ENCODE assay signal across 21 cellular contexts in the genomic region with DNA sequence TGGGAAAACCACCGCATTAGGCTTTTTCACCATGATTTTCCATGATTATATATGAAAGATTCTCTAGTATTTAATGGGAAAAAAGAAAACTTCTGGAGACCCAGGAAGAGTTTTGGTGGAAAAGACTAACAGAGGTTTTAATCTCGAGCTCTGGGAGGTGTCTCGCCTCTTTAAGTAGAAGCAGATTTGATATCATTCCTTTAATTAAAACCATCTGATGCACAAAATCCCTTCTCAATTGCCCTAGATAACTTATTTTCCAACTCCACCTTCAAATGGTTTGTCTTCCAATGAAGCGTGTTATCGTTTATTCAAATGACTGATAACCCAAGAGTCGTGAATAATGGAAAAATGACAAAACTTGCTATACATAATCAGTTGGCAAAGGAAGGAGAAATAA.
"Had no signal": no experiment of that assay in that cellular context is flagged by ENCODE, and none has a peak within 500 bp of the region (broad histone marks: within the 10 kb centered on the region; RNA-seq: fewer than 3 reads in every experiment).

No MANE protein-coding gene starts in this region.

- H3K9me3 ChIP-seq: esophagus muscularis mucosa, neutrophil, right lobe of liver, testis, upper lobe of right lung, vagina had no signal

- H3K4me1 ChIP-seq: esophagus muscularis mucosa, foreskin keratinocyte, psoas muscle, right lobe of liver, testis, tibial nerve, upper lobe of right lung, vagina had no signal

- H2AFZ ChIP-seq: hepatocyte had no signal

- H3K4me2 ChIP-seq: hepatocyte had no signal

- H3K4me3 ChIP-seq: esophagus muscularis mucosa, hepatocyte, psoas muscle, right lobe of liver, testis, tibial nerve, upper lobe of right lung, vagina had no signal

- DNase-seq: effector memory CD8-positive, alpha-beta T cell; foreskin keratinocyte; head of caudate nucleus; kidney; left colon; naive thymus-derived CD4-positive, alpha-beta T cell; psoas muscle; retina; right lobe of liver; stimulated activated CD4-positive, alpha-beta T cell treated with anti-CD3 and anti-CD28 coated beads, Interleukin-2, amount 100 ng/mL, for 24 hours; stimulated activated CD4-positive, alpha-beta T cell treated with anti-CD3 and anti-CD28 coated beads, Interleukin-4, amount 100 ng/mL, for 4 hours; stimulated activated naive B cell treated with anti-CD40 and anti-IgM and Interleukin-4, amounts not matched to agents 10 μg/mL and 1 μg/mL and 100 μg/mL, for 72 hours; stimulated activated naive CD8-positive, alpha-beta T cell treated with anti-CD3 and anti-CD28 coated beads, Interleukin-15, amount 100 ng/mL, for 72 hours; testis; upper lobe of right lung had no signal

- H3K79me2 ChIP-seq: hepatocyte had no signal

- H3K27ac ChIP-seq: epithelial cell of prostate, esophagus muscularis mucosa, foreskin keratinocyte, hepatocyte, neutrophil, psoas muscle, right lobe of liver, testis, tibial nerve, upper lobe of right lung, vagina had no signal

- H3K27me3 ChIP-seq: esophagus muscularis mucosa, hepatocyte, neutrophil, right lobe of liver, testis, tibial nerve, upper lobe of right lung, vagina had no signal

- H3K36me3 ChIP-seq: esophagus muscularis mucosa, neutrophil, right lobe of liver, tibial nerve, upper lobe of right lung, vagina had no signal
